Comparison of ENCODE assay signal across 15 cellular contexts in the genomic region with DNA sequence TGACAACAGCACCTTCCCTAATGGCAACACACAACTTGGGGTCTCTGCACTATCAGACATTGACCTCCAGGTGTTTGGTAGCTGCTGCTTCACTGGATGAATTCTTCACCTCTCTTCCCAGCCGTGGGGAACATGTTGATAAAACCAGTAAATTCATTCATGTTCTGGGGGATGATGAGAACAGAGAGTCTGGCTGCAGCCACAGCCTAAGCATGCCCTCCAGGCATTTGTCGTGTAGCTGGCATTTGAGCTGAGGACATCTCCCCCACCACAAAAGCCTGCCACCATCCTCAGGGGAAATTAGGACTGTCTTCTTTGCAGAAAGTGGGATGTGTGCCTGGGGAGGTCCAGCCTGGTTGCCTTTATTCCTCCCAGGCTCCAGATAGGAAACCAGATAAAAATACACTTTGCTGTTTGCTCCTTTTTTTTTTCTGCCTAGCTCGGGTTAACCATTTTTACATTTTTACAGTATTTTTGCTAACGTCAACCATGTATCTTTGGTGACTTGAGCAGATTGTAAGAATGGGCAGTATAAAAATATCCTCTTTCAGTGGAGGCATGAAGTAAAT.
"Had no signal": no experiment of that assay in that cellular context is flagged by ENCODE, and none has a peak within 500 bp of the region (broad histone marks: within the 10 kb centered on the region; RNA-seq: fewer than 3 reads in every experiment).

No MANE protein-coding gene starts in this region.

- H3K27ac Mint-ChIP-seq: activated naive CD8-positive, alpha-beta T cell; effector memory CD8-positive, alpha-beta T cell; nephron progenitor cell; progenitor cell of endocrine pancreas; stimulated activated naive CD8-positive, alpha-beta T cell treated with anti-CD3 and anti-CD28 coated beads, Interleukin-15, Interleukin-2, amounts not matched to agents 100 ng/mL and 50 ng/mL, for 24 hours had no signal

- ATAC-seq: effector memory CD8-positive, alpha-beta T cell; left lung had no signal

- H3K27ac ChIP-seq: left lung, right atrium auricular region, tibial nerve, WERI-Rb-1 had no signal

- H3K9me3 ChIP-seq: right atrium auricular region, tibial nerve had no signal

- H3K4me3 ChIP-seq: left lung, right atrium auricular region, tibial nerve had no signal

- H3K27me3 Mint-ChIP-seq: activated naive CD8-positive, alpha-beta T cell; effector memory CD8-positive, alpha-beta T cell; stimulated activated naive CD8-positive, alpha-beta T cell treated with anti-CD3 and anti-CD28 coated beads, Interleukin-15, Interleukin-2, amounts not matched to agents 100 ng/mL and 50 ng/mL, for 24 hours had no signal

- H3K27me3 ChIP-seq: left lung, right atrium auricular region, tibial nerve had no signal

- H3K36me3 ChIP-seq: left lung, right atrium auricular region, tibial nerve, WERI-Rb-1 had no signal

- DNase-seq: activated CD4-positive, alpha-beta T cell treated with anti-CD3 and anti-CD28 coated beads for 1 hour; caudate nucleus; effector memory CD8-positive, alpha-beta T cell; hypothalamus; kidney; left lung; nephron progenitor cell; stimulated activated CD4-positive, alpha-beta T cell treated with anti-CD3 and anti-CD28 coated beads, Interleukin-2, amount 100 ng/mL, for 24 hours; T-helper 2 cell had no signal

- H3K4me3 Mint-ChIP-seq: activated naive CD8-positive, alpha-beta T cell; effector memory CD8-positive, alpha-beta T cell; nephron progenitor cell; stimulated activated naive CD8-positive, alpha-beta T cell treated with anti-CD3 and anti-CD28 coated beads, Interleukin-15, Interleukin-2, amounts not matched to agents 100 ng/mL and 50 ng/mL, for 24 hours had no signal

- H3K36me3 Mint-ChIP-seq: activated naive CD8-positive, alpha-beta T cell had no signal

- H3K4me1 ChIP-seq: left lung, right atrium auricular region, tibial nerve had no signal
